In genomic region chr21:45164124-45164511, GRCh38 we compare ENCODE assay signal across 21 cellular contexts.
DNase-seq lines count a peak whose midpoint lies in the region; ATAC-seq and TF ChIP-seq lines count a peak whose summit lies in the region.
"Had no signal": no experiment of that assay in that cellular context is flagged by ENCODE, and none has a peak within 500 bp of the region (broad histone marks: within the 10 kb centered on the region; RNA-seq: fewer than 3 reads in every experiment).

No MANE protein-coding gene starts in this region.

- H3K4me1 Mint-ChIP-seq in activated CD8-positive, alpha-beta memory T cell treated with anti-CD3 and anti-CD28 coated beads, Interleukin-2, amount 10 ng/mL, durations not matched to agents 7 days and 5 days = peaks cover 7% of the 10 kb centered on the region
- H3K4me1 Mint-ChIP-seq in immature natural killer cell = peaks cover 4% of the 10 kb centered on the region in 2 donors

- TF ChIP-seq POLR2A in sigmoid colon (IDR thresholded peaks at IDR 0.05) = no peak

- H3K27me3 ChIP-seq in sigmoid colon = no peaks in the 10 kb centered on the region
- no peaks in the 10 kb centered on the region for H3K27me3 ChIP-seq in aorta (ENCODE audit: control insufficient read depth in 1 of 2, insufficient read depth in 2 of 2, low read length in 1 of 2)
- H3K27me3 ChIP-seq: dorsolateral prefrontal cortex had no signal

- ATAC-seq in activated CD8-positive, alpha-beta memory T cell treated with anti-CD3 and anti-CD28 coated beads, Interleukin-2, amount 10 ng/mL, durations not matched to agents 7 days and 5 days = no peak
- ATAC-seq in left cardiac atrium (peak; percentile 73 to 79), aorta (ENCODE audit: low FRiP score) (peak; percentile 19)
- no peak for ATAC-seq in stimulated activated naive CD8-positive, alpha-beta T cell treated with anti-CD3 and anti-CD28 coated beads, Interleukin-15, Interleukin-2, amounts not matched to agents 100 U/mL and 50 U/mL, for 24 hours
- ATAC-seq: activated T-cell treated with anti-CD3 and anti-CD28 coated beads, Interleukin-2, amount 50 U/mL, for 4 hours had no signal

- H3K4me3 ChIP-seq in sigmoid colon = no peak overlapping the region
- no peak overlapping the region for H3K4me3 ChIP-seq in aorta (ENCODE audit: low read length in 2 of 2)
- H3K4me3 ChIP-seq: dorsolateral prefrontal cortex, K562 had no signal

- H3K9me3 ChIP-seq in sigmoid colon = no peaks in the 10 kb centered on the region
- no peaks in the 10 kb centered on the region for H3K9me3 ChIP-seq in aorta (ENCODE audit: control insufficient read depth, low read length)

- 75 to 80% methylated on average over 12 of the region's 12 CpGs for WGBS in sigmoid colon, 2 donors
- 12 to 16% methylated on average over 12 of the region's 12 CpGs for WGBS in aorta, 2 donors

- no peak overlapping the region for H3K27ac Mint-ChIP-seq in activated CD8-positive, alpha-beta memory T cell treated with anti-CD3 and anti-CD28 coated beads, Interleukin-2, amount 10 ng/mL, durations not matched to agents 7 days and 5 days
- no peak overlapping the region for H3K27ac Mint-ChIP-seq in immature natural killer cell
- H3K27ac Mint-ChIP-seq: activated naive CD4-positive, alpha-beta T cell treated with anti-CD3 and anti-CD28 coated beads, Interleukin-2, amount 50 U/mL, for 24 hours; HFFc6; natural killer cell treated with Interleukin-12 subunit alpha and Interleukin-12 subunit beta and Interleukin-15 and Interleukin-18, amount 100 ng/mL, for 72 hours had no signal

- TF ChIP-seq CTCF in sigmoid colon (IDR thresholded peaks at IDR 0.05) = no peak

- H3K36me3 Mint-ChIP-seq in activated CD8-positive, alpha-beta memory T cell treated with anti-CD3 and anti-CD28 coated beads, Interleukin-2, amount 10 ng/mL, durations not matched to agents 7 days and 5 days = no peaks in the 10 kb centered on the region
- peaks cover 0 to 3% (median 0%) of the 10 kb centered on the region in 3 donors for H3K36me3 Mint-ChIP-seq in immature natural killer cell
- H3K36me3 Mint-ChIP-seq: natural killer cell treated with Interleukin-12 subunit alpha and Interleukin-12 subunit beta and Interleukin-15 and Interleukin-18, amount 100 ng/mL, for 72 hours had no signal

- H3K4me3 Mint-ChIP-seq in activated CD8-positive, alpha-beta memory T cell treated with anti-CD3 and anti-CD28 coated beads, Interleukin-2, amount 10 ng/mL, durations not matched to agents 7 days and 5 days = no peak overlapping the region
- H3K4me3 Mint-ChIP-seq in immature natural killer cell = no peak overlapping the region
- H3K4me3 Mint-ChIP-seq: activated naive CD4-positive, alpha-beta T cell treated with anti-CD3 and anti-CD28 coated beads, Interleukin-2, amount 50 U/mL, for 24 hours; activated T-cell treated with anti-CD3 and anti-CD28 coated beads, Interleukin-2, amount 50 U/mL, for 4 hours; HFFc6; natural killer cell treated with Interleukin-12 subunit alpha and Interleukin-12 subunit beta and Interleukin-15 and Interleukin-18, amount 100 ng/mL, for 72 hours had no signal

- H3K27ac ChIP-seq in sigmoid colon (peak overlapping the region; percentile 22 to 75 (median 52)), aorta (ENCODE audit: low read depth in 1 of 2, low read length in 2 of 2) (peak overlapping the region in 1 of 2 donors; percentile 49)

- intact Hi-C loops in left cardiac atrium (cut with DNase I) (no loop called here), sigmoid colon (cut with DNase I) (loop anchor here (10.0 kb wide), 1 partner anchor 81 kb away; no protein-coding TSS in a partner anchor), aorta (cut with DNase I) (no loop called here)

- no peaks in the 10 kb centered on the region for H3K9me3 Mint-ChIP-seq in activated CD8-positive, alpha-beta memory T cell treated with anti-CD3 and anti-CD28 coated beads, Interleukin-2, amount 10 ng/mL, durations not matched to agents 7 days and 5 days (ENCODE audit: low read depth)
- H3K9me3 Mint-ChIP-seq in immature natural killer cell = no peaks in the 10 kb centered on the region
- H3K9me3 Mint-ChIP-seq: activated naive CD4-positive, alpha-beta T cell treated with anti-CD3 and anti-CD28 coated beads, Interleukin-2, amount 50 U/mL, for 24 hours; activated T-cell treated with anti-CD3 and anti-CD28 coated beads, Interleukin-2, amount 50 U/mL, for 4 hours; HFFc6; natural killer cell treated with Interleukin-12 subunit alpha and Interleukin-12 subunit beta and Interleukin-15 and Interleukin-18, amount 100 ng/mL, for 72 hours had no signal

- no peaks in the 10 kb centered on the region for H3K27me3 Mint-ChIP-seq in activated CD8-positive, alpha-beta memory T cell treated with anti-CD3 and anti-CD28 coated beads, Interleukin-2, amount 10 ng/mL, durations not matched to agents 7 days and 5 days
- H3K27me3 Mint-ChIP-seq in immature natural killer cell (ENCODE audit: low read depth in 3 of 3) = no peaks in the 10 kb centered on the region
- H3K27me3 Mint-ChIP-seq: activated naive CD4-positive, alpha-beta T cell treated with anti-CD3 and anti-CD28 coated beads, Interleukin-2, amount 50 U/mL, for 24 hours; natural killer cell treated with Interleukin-12 subunit alpha and Interleukin-12 subunit beta and Interleukin-15 and Interleukin-18, amount 100 ng/mL, for 72 hours had no signal

- peaks cover 0 to 65% (median 61%) of the 10 kb centered on the region in 4 donors for H3K4me1 ChIP-seq in sigmoid colon
- H3K4me1 ChIP-seq in aorta (ENCODE audit: control insufficient read depth in 1 of 2, insufficient read depth in 2 of 2, low read length in 2 of 2) = peaks cover 2 to 8% of the 10 kb centered on the region in 2 donors

- H3K36me3 ChIP-seq in sigmoid colon = peaks cover 0 to 11% (median 0%) of the 10 kb centered on the region in 4 donors
- peaks cover 0 to 3% of the 10 kb centered on the region in 2 donors for H3K36me3 ChIP-seq in aorta (ENCODE audit: control insufficient read depth in 1 of 2, insufficient read depth in 2 of 2, low read length in 1 of 2)

- CTCF ChIA-PET in activated CD8-positive, alpha-beta memory T cell treated with anti-CD3 and anti-CD28 coated beads, Interleukin-2, amount 10 ng/mL, durations not matched to agents 7 days and 5 days (lab: Charles Lee) = no interaction called here

- no peak for TF ChIP-seq EP300 in sigmoid colon (IDR thresholded peaks at IDR 0.05)

- peak; percentile 36 for DNase-seq in activated CD8-positive, alpha-beta memory T cell treated with anti-CD3 and anti-CD28 coated beads, Interleukin-2, amount 10 ng/mL, durations not matched to agents 7 days and 5 days
- DNase-seq in activated CD8-positive, alpha-beta memory T cell treated with anti-CD3 and anti-CD28 coated beads, Interleukin-2, amount 50 U/mL, for 4 hours = no peak
- DNase-seq in left cardiac atrium = no peak
- peak; percentile 74 for DNase-seq in sigmoid colon
- peak in 1 of 2 donors; percentile 77 for DNase-seq in aorta
- DNase-seq in COLO668 (lab: John Stamatoyannopoulos, UW; ENCODE audit: unreplicated experiment) = no peak
- DNase-seq in stimulated activated naive CD8-positive, alpha-beta T cell treated with anti-CD3 and anti-CD28 coated beads, Interleukin-15, Interleukin-2, amounts not matched to agents 100 U/mL and 50 U/mL, for 24 hours = no peak
- no peak for DNase-seq in immature natural killer cell
- DNase-seq: activated T-cell treated with anti-CD3 and anti-CD28 coated beads, Interleukin-2, amount 50 U/mL, for 4 hours; C1 segment of cervical spinal cord; glutamatergic neuron; HFFc6; mammary epithelial cell; MV-4-11; NCI-H187 treated with DMSO at 0.1 percent for 48 hours; NCI-H345; stimulated activated CD4-positive, alpha-beta T cell treated with anti-CD3 and anti-CD28 coated beads, Interleukin-2, amount 100 ng/mL, for 48 hours had no signal

Comparison
In these comparisons a context has a peak if more than half of its experiments do, and no peak if none do; other contexts are left out.
1. DNase-seq: peak in activated CD8-positive, alpha-beta memory T cell treated with anti-CD3 and anti-CD28 coated beads, Interleukin-2, amount 10 ng/mL, durations not matched to agents 7 days and 5 days (single experiment) and sigmoid colon (single experiment); none in activated CD8-positive, alpha-beta memory T cell treated with anti-CD3 and anti-CD28 coated beads, Interleukin-2, amount 50 U/mL, for 4 hours (single experiment), left cardiac atrium (single experiment), COLO668 (single experiment), stimulated activated naive CD8-positive, alpha-beta T cell treated with anti-CD3 and anti-CD28 coated beads, Interleukin-15, Interleukin-2, amounts not matched to agents 100 U/mL and 50 U/mL, for 24 hours (single experiment) and immature natural killer cell (0 of 3).
2. ATAC-seq: peak in left cardiac atrium (2 of 2) and aorta (single experiment); none in activated CD8-positive, alpha-beta memory T cell treated with anti-CD3 and anti-CD28 coated beads, Interleukin-2, amount 10 ng/mL, durations not matched to agents 7 days and 5 days (single experiment) and stimulated activated naive CD8-positive, alpha-beta T cell treated with anti-CD3 and anti-CD28 coated beads, Interleukin-15, Interleukin-2, amounts not matched to agents 100 U/mL and 50 U/mL, for 24 hours (single experiment).